In genomic region chr10:29096303-29096824, GRCh38 we compare ENCODE assay signal across 31 cellular contexts.
"Had no signal": no experiment of that assay in that cellular context is flagged by ENCODE, and none has a peak within 500 bp of the region (broad histone marks: within the 10 kb centered on the region; RNA-seq: fewer than 3 reads in every experiment).

No MANE protein-coding gene starts in this region.

- H3K27me3 ChIP-seq: ascending aorta, breast epithelium, cardiac muscle cell, colonic mucosa had no signal

- H3K27me3 Mint-ChIP-seq: activated B cell treated with CpG ODN at 0.5 μM for 24 hours; activated CD4-positive, alpha-beta memory T cell treated with anti-CD3 and anti-CD28 coated beads for 36 hours; activated CD8-positive, alpha-beta memory T cell treated with anti-CD3 and anti-CD28 coated beads, Interleukin-2, amount 10 ng/mL, durations not matched to agents 7 days and 5 days; activated naive CD8-positive, alpha-beta T cell treated with anti-CD3 and anti-CD28 coated beads, Interleukin-2, amount 10 ng/mL, durations not matched to agents 7 days and 5 days; T-helper 17 cell had no signal

- H3K27ac Mint-ChIP-seq: activated B cell treated with CpG ODN at 0.5 μM for 24 hours; activated CD4-positive, alpha-beta memory T cell treated with anti-CD3 and anti-CD28 coated beads for 36 hours; activated CD4-positive, alpha-beta T cell treated with anti-CD3 and anti-CD28 coated beads for 36 hours; activated CD4-positive, alpha-beta T cell treated with anti-CD3 and anti-CD28 coated beads, Interleukin-2, amount 10 ng/mL, durations not matched to agents 24 days and 14 days; activated CD8-positive, alpha-beta memory T cell treated with anti-CD3 and anti-CD28 coated beads, Interleukin-2, amount 10 ng/mL, durations not matched to agents 7 days and 5 days; activated CD8-positive, alpha-beta T cell treated with anti-CD3 and anti-CD28 coated beads, Interleukin-2, amount 10 ng/mL, durations not matched to agents 7 days and 5 days; activated naive CD4-positive, alpha-beta T cell treated with anti-CD3 and anti-CD28 coated beads for 36 hours; activated naive CD4-positive, alpha-beta T cell treated with anti-CD3 and anti-CD28 coated beads, Interleukin-2, amount 50 U/mL, for 72 hours; activated naive CD8-positive, alpha-beta T cell treated with anti-CD3 and anti-CD28 coated beads, Interleukin-2, amount 10 ng/mL, durations not matched to agents 7 days and 5 days; activated T-helper 1 cell treated with anti-CD3 and anti-CD28 coated beads, Interleukin-12 subunit alpha, Interleukin-12 subunit beta, Interleukin-2, Interleukin-4 antibody, amounts not matched to agents 30 ng/mL and 10 ng/mL and 1 ng/mL, durations not matched to agents 14 hours and 24 hours and 36 hours; activated T-helper 2 cell treated with anti-CD3 and anti-CD28 coated beads, Interferon-gamma antibody, Interleukin-2, Interleukin-4, amounts not matched to agents 10 μg/mL and 5 μg/mL and 100 μg/mL, durations not matched to agents 14 hours and 24 hours and 36 hours; brain; T-helper 17 cell; T-helper 2 cell treated with Interferon-gamma antibody and Interleukin-4, amounts not matched to agents 5 μg/mL and 100 μg/mL, for 36 hours had no signal

- H3K27ac ChIP-seq: ascending aorta, breast epithelium, cardiac muscle cell, colonic mucosa, WERI-Rb-1 had no signal

- H3K4me1 Mint-ChIP-seq: activated B cell treated with CpG ODN at 0.5 μM for 24 hours; activated CD4-positive, alpha-beta T cell treated with anti-CD3 and anti-CD28 coated beads for 36 hours; activated CD4-positive, alpha-beta T cell treated with anti-CD3 and anti-CD28 coated beads, Interleukin-2, amount 10 ng/mL, durations not matched to agents 24 days and 14 days; activated CD8-positive, alpha-beta memory T cell treated with anti-CD3 and anti-CD28 coated beads, Interleukin-2, amount 10 ng/mL, durations not matched to agents 7 days and 5 days; activated naive CD8-positive, alpha-beta T cell treated with anti-CD3 and anti-CD28 coated beads, Interleukin-2, amount 10 ng/mL, durations not matched to agents 7 days and 5 days; T-helper 17 cell had no signal

- DNase-seq: activated B cell treated with CpG ODN at 0.5 μM for 24 hours; activated CD4-positive, alpha-beta memory T cell treated with anti-CD3 and anti-CD28 coated beads for 36 hours; activated CD4-positive, alpha-beta T cell treated with anti-CD3 and anti-CD28 coated beads for 36 hours; activated CD4-positive, alpha-beta T cell treated with anti-CD3 and anti-CD28 coated beads, Interleukin-2, amount 10 ng/mL, durations not matched to agents 24 days and 14 days; activated CD8-positive, alpha-beta memory T cell treated with anti-CD3 and anti-CD28 coated beads, Interleukin-2, amount 10 ng/mL, durations not matched to agents 7 days and 5 days; activated CD8-positive, alpha-beta memory T cell treated with anti-CD3 and anti-CD28 coated beads, Interleukin-2, amount 50 U/mL, for 4 hours; activated CD8-positive, alpha-beta T cell treated with anti-CD3 and anti-CD28 coated beads, Interleukin-2, amount 10 ng/mL, durations not matched to agents 7 days and 5 days; activated effector memory CD4-positive, alpha-beta T cell treated with anti-CD3 and anti-CD28 coated beads, Interleukin-2, amount 50 U/mL, for 16 hours; activated naive CD4-positive, alpha-beta T cell treated with anti-CD3 and anti-CD28 coated beads for 36 hours; activated naive CD8-positive, alpha-beta T cell treated with anti-CD3 and anti-CD28 coated beads, Interleukin-2, amount 10 ng/mL, durations not matched to agents 7 days and 5 days; activated T-cell treated with anti-CD3 and anti-CD28 coated beads, Interleukin-2, amount 50 U/mL, for 1 hour; activated T-cell treated with anti-CD3 and anti-CD28 coated beads, Interleukin-2, amount 50 U/mL, for 48 hours; central memory CD4-positive, alpha-beta T cell; cerebellar nuclear complex; colonic mucosa; effector CD8-positive, alpha-beta T cell; foreskin fibroblast; head of caudate nucleus; T-helper 17 cell; T1000; WERI-Rb-1 had no signal

- H3K36me3 Mint-ChIP-seq: activated CD4-positive, alpha-beta memory T cell treated with anti-CD3 and anti-CD28 coated beads for 36 hours; activated CD8-positive, alpha-beta memory T cell treated with anti-CD3 and anti-CD28 coated beads, Interleukin-2, amount 10 ng/mL, durations not matched to agents 7 days and 5 days; activated naive CD4-positive, alpha-beta T cell treated with anti-CD3 and anti-CD28 coated beads, Interleukin-2, amount 50 U/mL, for 72 hours; activated naive CD8-positive, alpha-beta T cell treated with anti-CD3 and anti-CD28 coated beads, Interleukin-2, amount 10 ng/mL, durations not matched to agents 7 days and 5 days; brain had no signal

- H3K9me3 ChIP-seq: ascending aorta, breast epithelium, colonic mucosa had no signal

- ATAC-seq: activated CD4-positive, alpha-beta T cell treated with anti-CD3 and anti-CD28 coated beads for 36 hours; activated CD4-positive, CD25-positive, alpha-beta regulatory T cell treated with anti-CD3 and anti-CD28 coated beads, Interleukin-2, amount 50 U/mL, for 24 hours; activated CD8-positive, alpha-beta memory T cell treated with anti-CD3 and anti-CD28 coated beads, Interleukin-2, amount 10 ng/mL, durations not matched to agents 7 days and 5 days; activated CD8-positive, alpha-beta T cell treated with anti-CD3 and anti-CD28 coated beads, Interleukin-2, amount 10 ng/mL, durations not matched to agents 7 days and 5 days; activated naive CD4-positive, alpha-beta T cell treated with anti-CD3 and anti-CD28 coated beads, Interleukin-2, amount 50 U/mL, for 72 hours; esophagus mucosa; T-helper 17 cell had no signal

- H3K36me3 ChIP-seq: ascending aorta, breast epithelium, cardiac muscle cell, colonic mucosa, WERI-Rb-1 had no signal

- H3K4me1 ChIP-seq: ascending aorta, breast epithelium, colonic mucosa had no signal

- H3K4me3 ChIP-seq: ascending aorta, breast epithelium, cardiac muscle cell, colonic mucosa had no signal

- H3K9me3 Mint-ChIP-seq: activated CD4-positive, alpha-beta memory T cell treated with anti-CD3 and anti-CD28 coated beads for 36 hours; activated T-helper 2 cell treated with anti-CD3 and anti-CD28 coated beads, Interferon-gamma antibody, Interleukin-2, Interleukin-4, amounts not matched to agents 10 μg/mL and 5 μg/mL and 100 μg/mL, durations not matched to agents 14 hours and 24 hours and 36 hours had no signal

- H3K4me3 Mint-ChIP-seq: activated B cell treated with CpG ODN at 0.5 μM for 24 hours; activated CD4-positive, alpha-beta memory T cell treated with anti-CD3 and anti-CD28 coated beads for 36 hours; activated CD4-positive, alpha-beta T cell treated with anti-CD3 and anti-CD28 coated beads for 36 hours; activated CD4-positive, alpha-beta T cell treated with anti-CD3 and anti-CD28 coated beads, Interleukin-2, amount 10 ng/mL, durations not matched to agents 24 days and 14 days; activated CD8-positive, alpha-beta memory T cell treated with anti-CD3 and anti-CD28 coated beads, Interleukin-2, amount 10 ng/mL, durations not matched to agents 7 days and 5 days; activated CD8-positive, alpha-beta T cell treated with anti-CD3 and anti-CD28 coated beads, Interleukin-2, amount 10 ng/mL, durations not matched to agents 7 days and 5 days; activated naive CD4-positive, alpha-beta T cell treated with anti-CD3 and anti-CD28 coated beads for 36 hours; activated naive CD8-positive, alpha-beta T cell treated with anti-CD3 and anti-CD28 coated beads, Interleukin-2, amount 10 ng/mL, durations not matched to agents 7 days and 5 days; activated T-helper 1 cell treated with anti-CD3 and anti-CD28 coated beads, Interleukin-12 subunit alpha, Interleukin-12 subunit beta, Interleukin-2, Interleukin-4 antibody, amounts not matched to agents 30 ng/mL and 10 ng/mL and 1 ng/mL, durations not matched to agents 14 hours and 24 hours and 36 hours; brain; T-helper 17 cell; T-helper 2 cell treated with Interferon-gamma antibody and Interleukin-4, amounts not matched to agents 5 μg/mL and 100 μg/mL, for 36 hours had no signal
